In the genomic region with DNA sequence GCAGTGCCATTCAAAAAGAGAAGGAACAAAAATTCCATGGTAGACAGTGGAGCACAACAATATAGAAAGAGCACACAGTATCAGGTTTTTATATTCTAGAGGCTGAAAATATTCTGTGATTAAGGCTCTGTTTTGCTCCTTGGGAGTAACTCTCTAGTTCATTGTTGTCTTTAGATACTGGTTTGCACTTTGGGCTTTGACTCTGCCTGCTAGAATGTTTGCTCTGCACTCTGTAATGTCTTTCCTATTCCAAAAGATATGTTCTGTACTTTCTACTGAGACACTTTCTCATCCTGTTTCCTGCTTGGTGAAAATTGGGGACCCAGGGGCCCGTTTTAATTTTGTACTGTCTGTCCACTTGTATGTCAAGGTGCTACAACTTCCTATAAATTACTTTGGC, we compare ENCODE assay signal across 26 cellular contexts.
"Had no signal": no experiment of that assay in that cellular context is flagged by ENCODE, and none has a peak within 500 bp of the region (broad histone marks: within the 10 kb centered on the region; RNA-seq: fewer than 3 reads in every experiment).

No MANE protein-coding gene starts in this region.

- ATAC-seq: stimulated activated effector memory CD8-positive, alpha-beta T cell treated with anti-CD3 and anti-CD28 coated beads, Interleukin-12 subunit alpha, Interleukin-12 subunit beta, amount 100 ng/mL, for 72 hours; stimulated activated memory B cell treated with anti-CD40 and anti-IgM and Interleukin-4, amounts not matched to agents 10 μg/mL and 1 μg/mL and 100 μg/mL, for 72 hours; stimulated activated naive B cell treated with anti-CD40 and anti-IgM and Interleukin-4, amounts not matched to agents 10 μg/mL and 1 μg/mL and 100 μg/mL, for 72 hours; stimulated activated naive CD8-positive, alpha-beta T cell treated with anti-CD3 and anti-CD28 coated beads, Interleukin-15, amount 100 ng/mL, for 72 hours; stimulated activated naive CD8-positive, alpha-beta T cell treated with anti-CD3 and anti-CD28 coated beads, Interleukin-15, Interleukin-2, amounts not matched to agents 100 U/mL and 50 U/mL, for 24 hours; upper lobe of right lung had no signal

- H3K4me3 ChIP-seq: stomach, suprapubic skin, testis, thoracic aorta, thyroid gland, tibial artery, tibial nerve, transverse colon, upper lobe of left lung, upper lobe of right lung, uterus, vagina had no signal

- DNase-seq: stimulated activated CD4-positive, alpha-beta T cell treated with anti-CD3 and anti-CD28 coated beads, Interleukin-2, amount 100 ng/mL, for 48 hours; stimulated activated CD4-positive, alpha-beta T cell treated with anti-CD3 and anti-CD28 coated beads, Interleukin-4, amount 100 ng/mL, for 1 hour; stimulated activated CD4-positive, alpha-beta T cell treated with anti-CD3 and anti-CD28 coated beads, Interleukin-4, amount 100 ng/mL, for 24 hours; stimulated activated CD8-positive, alpha-beta memory T cell treated with anti-CD3 and anti-CD28 coated beads, Interleukin-4, amount 100 ng/mL, for 48 hours; stimulated activated naive B cell treated with anti-CD40 and anti-IgM and Interleukin-4, amounts not matched to agents 10 μg/mL and 1 μg/mL and 100 μg/mL, for 72 hours; stimulated activated naive CD4-positive, alpha-beta T cell; stimulated activated naive CD4-positive, alpha-beta T cell treated with Interleukin-2 at 50 U/mL for 16 hours; stimulated activated naive CD8-positive, alpha-beta T cell treated with anti-CD3 and anti-CD28 coated beads, Interleukin-15, amount 100 ng/mL, for 72 hours; stimulated activated naive CD8-positive, alpha-beta T cell treated with anti-CD3 and anti-CD28 coated beads, Interleukin-15, Interleukin-2, amounts not matched to agents 100 U/mL and 50 U/mL, for 24 hours; stomach; substantia nigra; testis; thyroid gland; tibial artery; transverse colon; trophoblast cell; upper lobe of left lung; upper lobe of right lung; uterus had no signal

- H3K36me3 ChIP-seq: stomach, suprapubic skin, thoracic aorta, thyroid gland, tibial artery, tibial nerve, transverse colon, upper lobe of left lung, upper lobe of right lung, uterus, vagina had no signal

- H3K9me3 ChIP-seq: suprapubic skin, testis, thoracic aorta, thyroid gland, tibial artery, tibial nerve, transverse colon, upper lobe of left lung, upper lobe of right lung, uterus, vagina had no signal

- H3K27ac ChIP-seq: stomach, suprapubic skin, testis, thoracic aorta, thyroid gland, tibial artery, tibial nerve, transverse colon, upper lobe of left lung, upper lobe of right lung, uterus, vagina had no signal

- H3K4me1 ChIP-seq: suprapubic skin, testis, thyroid gland, tibial artery, tibial nerve, transverse colon, upper lobe of left lung, upper lobe of right lung, uterus, vagina had no signal

- FAIRE-seq: urothelium cell line had no signal

- H3K27me3 ChIP-seq: stomach, suprapubic skin, testis, thyroid gland, tibial artery, tibial nerve, transverse colon, upper lobe of left lung, upper lobe of right lung, uterus, vagina had no signal
